ENCODE assay signal across 10 cellular contexts in genomic region chr11:111730871-111731591, GRCh38. TPM values are rescaled to one million over a fixed set of nuclear protein-coding genes. Genes with fewer than 3 reads are reported as not detected.
A peak's percentile ranks its signal among the peaks of the same experiment; 100 is the strongest.
DNase-seq lines count a peak whose midpoint lies in the region; ATAC-seq and TF ChIP-seq lines count a peak whose summit lies in the region.
"Had no signal": no experiment of that assay in that cellular context is flagged by ENCODE, and none has a peak within 500 bp of the region (broad histone marks: within the 10 kb centered on the region; RNA-seq: fewer than 3 reads in every experiment).

No MANE protein-coding gene starts in this region.

- no peak overlapping the region for H3K4me3 Mint-ChIP-seq in effector memory CD8-positive, alpha-beta T cell
- H3K4me3 Mint-ChIP-seq: naive B cell had no signal

- DNase-seq in DMS53 (lab: John Stamatoyannopoulos, UW) (peak; percentile 97), NCI-H526 treated with DMSO at 0.1 percent for 48 hours (lab: John Stamatoyannopoulos, UW) (peak; percentile 67), esophagus muscularis mucosa (ENCODE audit: extremely low spot score) (no peak), ovary (peak in 4 of 5 donors; percentile 60 to 74 (median 68))
- no peak for DNase-seq in effector memory CD8-positive, alpha-beta T cell
- DNase-seq in activated CD8-positive, alpha-beta memory T cell treated with anti-CD3 and anti-CD28 coated beads for 24 hours, result no peak
- DNase-seq: naive B cell, RPMI8226 had no signal

- peaks cover 70 to 72% (median 71%) of the 10 kb centered on the region in 4 donors for H3K4me1 ChIP-seq in esophagus muscularis mucosa
- peaks cover 50% of the 10 kb centered on the region for H3K4me1 ChIP-seq in ovary (ENCODE audit: insufficient read depth)

- TF ChIP-seq POLR2A in esophagus muscularis mucosa (IDR thresholded peaks at IDR 0.05; ENCODE audit: low read depth), result no peak
- no peak for TF ChIP-seq POLR2A in ovary (IDR thresholded peaks at IDR 0.05)

- H3K36me3 ChIP-seq in esophagus muscularis mucosa (peaks cover 8 to 24% (median 19%) of the 10 kb centered on the region in 4 donors), ovary (no peaks in the 10 kb centered on the region)

- ATAC-seq in HG02678 (IDR thresholded peaks at IDR 0.05; ENCODE audit: unreplicated experiment) (no peak), GM18907 (IDR thresholded peaks at IDR 0.05; ENCODE audit: unreplicated experiment) (no peak)
- ATAC-seq in effector memory CD8-positive, alpha-beta T cell (replicated peaks), result no peak

- no peak for TF ChIP-seq CTCF in esophagus muscularis mucosa (IDR thresholded peaks at IDR 0.05)
- no peak for TF ChIP-seq CTCF in ovary (IDR thresholded peaks at IDR 0.05)

- intact Hi-C loops in esophagus muscularis mucosa (cut with DNase I), result no loop called here
- intact Hi-C loops in ovary (cut with DNase I), result loop anchor here in 1 of 4 donors (10.0 kb wide), 1 partner anchor 126 kb away; the partner anchor contains the start of gene SIK2

- no peaks in the 10 kb centered on the region for H3K9me3 Mint-ChIP-seq in effector memory CD8-positive, alpha-beta T cell
- H3K9me3 Mint-ChIP-seq: naive B cell had no signal

- TF ChIP-seq EP300 in esophagus muscularis mucosa (IDR thresholded peaks at IDR 0.05) (no peak), ovary (IDR thresholded peaks at IDR 0.05) (no peak)

- H3K27me3 ChIP-seq in esophagus muscularis mucosa (no peaks in the 10 kb centered on the region), ovary (no peaks in the 10 kb centered on the region)

- H3K27ac ChIP-seq in esophagus muscularis mucosa (replicated peaks in 1 of 4) (peak overlapping the region; percentile 90 to 97 (median 96)), ovary (peak overlapping the region; percentile 90 to 98)

- no peaks in the 10 kb centered on the region for H3K4me1 Mint-ChIP-seq in effector memory CD8-positive, alpha-beta T cell (ENCODE audit: low read depth in 2 of 2)

- peak overlapping the region in 1 of 2 donors; percentile 20 for H3K27ac Mint-ChIP-seq in effector memory CD8-positive, alpha-beta T cell

- H3K9me3 ChIP-seq in esophagus muscularis mucosa (no peaks in the 10 kb centered on the region), ovary (no peaks in the 10 kb centered on the region)

- no peak overlapping the region for H3K4me3 ChIP-seq in esophagus muscularis mucosa
- H3K4me3 ChIP-seq in ovary, result no peak overlapping the region

- WGBS in esophagus muscularis mucosa, result 86% methylated on average over 16 of the region's 22 CpGs
- WGBS in ovary, 3 donors, result 37 to 62% (median 50%) methylated on average over 21 to 22 of the region's 22 CpGs

- H3K36me3 Mint-ChIP-seq in effector memory CD8-positive, alpha-beta T cell (ENCODE audit: insufficient read depth), result peaks cover 13% of the 10 kb centered on the region

- no peaks in the 10 kb centered on the region for H3K27me3 Mint-ChIP-seq in effector memory CD8-positive, alpha-beta T cell
- H3K27me3 Mint-ChIP-seq: naive B cell had no signal

RNA-seq across cellular contexts. Expression of gene PPP2R1B, which starts 35.2 kb away (rescaled TPM):
- total RNA-seq in esophagus muscularis mucosa, result 10 to 100 TPM in 2 of 4 donors, 1 to 10 TPM in 2; 9.6 to 12.8 (median 10.5) TPM
- 10 to 100 TPM; 17.3 to 36.4 (median 25.9) TPM for total RNA-seq in ovary
- polyA plus RNA-seq in ovary, result 10 to 100 TPM in 1 of 2 donors, 1 to 10 TPM in 1; 9.8 to 20.4 TPM

Comparison
In these comparisons a context has a peak if more than half of its experiments do, and no peak if none do; other contexts are left out.
1. DNase-seq: peak in DMS53 (single experiment), NCI-H526 treated with DMSO at 0.1 percent for 48 hours (single experiment) and ovary (4 of 5); none in esophagus muscularis mucosa (single experiment), effector memory CD8-positive, alpha-beta T cell (0 of 3) and activated CD8-positive, alpha-beta memory T cell treated with anti-CD3 and anti-CD28 coated beads for 24 hours (single experiment).